ENCODE assay signal across 8 cellular contexts in the genomic region with DNA sequence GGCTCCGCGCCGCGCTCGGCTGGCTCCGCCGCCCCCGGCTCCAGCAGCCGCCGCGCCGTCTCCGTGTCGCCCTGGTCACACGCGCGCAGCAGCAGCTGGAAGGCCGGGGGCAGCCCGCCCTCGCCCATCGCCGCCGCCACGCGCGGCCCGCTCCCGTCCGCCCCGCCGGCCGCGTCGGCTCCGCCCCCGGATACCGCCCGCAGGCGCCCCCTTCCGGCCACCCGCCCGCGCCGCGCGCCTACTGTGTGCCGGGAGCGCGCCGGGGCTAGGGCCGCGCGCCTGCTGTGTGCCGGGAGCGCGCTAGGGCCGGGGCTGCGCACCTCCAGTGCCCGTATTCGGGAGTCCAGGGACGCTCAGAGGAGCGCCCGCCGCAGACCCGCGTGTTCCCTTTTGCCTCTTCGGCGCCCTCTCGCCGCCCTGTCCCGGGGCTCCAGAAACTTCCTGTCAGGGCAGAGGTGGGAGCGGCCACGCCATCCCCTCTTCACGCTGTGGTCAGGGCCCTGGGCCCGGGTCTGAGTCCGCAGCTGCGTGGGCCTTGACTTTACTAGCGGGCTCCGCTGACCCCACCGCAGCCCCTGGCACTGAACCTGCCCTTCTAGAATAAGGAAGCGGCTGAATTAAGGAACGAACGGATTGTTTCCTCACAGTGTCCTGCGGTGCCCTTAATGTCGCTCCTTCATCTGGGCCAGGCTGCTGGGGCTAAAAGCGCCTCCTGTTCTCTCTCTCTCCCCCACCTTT. TPM values are rescaled to one million over a fixed set of nuclear protein-coding genes. Genes with fewer than 3 reads are reported as not detected.
A peak's percentile ranks its signal among the peaks of the same experiment; 100 is the strongest.
DNase-seq lines count a peak whose midpoint lies in the region; ATAC-seq and TF ChIP-seq lines count a peak whose summit lies in the region.

A gene (minus strand): TSS at position 192 of the 738 bp plus-strand sequence. CDS start 64 bp downstream, at position 128.

- intact Hi-C loops in dorsolateral prefrontal cortex (cut with DNase I) (loop anchor here (5.0 to 10.0 kb wide), 4 partner anchors 308 to 1026 kb away; a partner anchor contains a TSS), lower leg skin (cut with DNase I; ENCODE audit: low total_unique reads) (no loop called here)

- peak; percentile 81 for ATAC-seq in HG02973 (IDR thresholded peaks at IDR 0.05; ENCODE audit: unreplicated experiment)

- peak within 1 kb of the TSS; percentile 49 to 88 (median 78) for H3K4me3 ChIP-seq in dorsolateral prefrontal cortex
- peak within 1 kb of the TSS; percentile 45 for H3K4me3 ChIP-seq in lower leg skin (ENCODE audit: low read depth, poor library complexity, severe bottlenecking)

- TF ChIP-seq POLR2A in GM15510 (IDR thresholded peaks at IDR 0.05; ENCODE audit: borderline replicate concordance, extremely low read depth, insufficient read length) (peak; percentile 36), lower leg skin (IDR thresholded peaks at IDR 0.05) (no peak)

- no peaks in the 10 kb centered on the region for H3K27me3 ChIP-seq in dorsolateral prefrontal cortex

- 0 out of 2 replicates have a peak within 1 kb of the TSS, but pooled peaks have one; percentile 33 for H3K27ac ChIP-seq in 22Rv1
- peak within 1 kb of the TSS; percentile 56 to 97 (median 90) for H3K27ac ChIP-seq in dorsolateral prefrontal cortex

- 6 to 18% methylated on average over 20 to 43 of the region's 86 CpGs for WGBS in lower leg skin, 2 donors

- DNase-seq in NCI-H345 (lab: John Stamatoyannopoulos, UW) (peak; percentile 85), dorsolateral prefrontal cortex (peak; percentile 60 to 91 (median 76)), lower leg skin (ENCODE audit: low spot score in 2 of 2) (peak in 1 of 2 donors; percentile 94)
- peak; percentile 71 to 72 for DNase-seq in activated CD4-positive, alpha-beta T cell treated with anti-CD3 and anti-CD28 coated beads, Interleukin-2, amount 50 U/mL, for 4 hours
- peak; percentile 75 to 89 for DNase-seq in stimulated activated CD4-positive, alpha-beta T cell treated with anti-CD3 and anti-CD28 coated beads, Interleukin-4, amount 100 ng/mL, for 4 hours

- peak; percentile 90 for TF ChIP-seq CTCF in 22Rv1 (IDR thresholded peaks at IDR 0.05)
- peak in 53 of 56 donors; percentile 22 to 75 (median 49) for TF ChIP-seq CTCF in dorsolateral prefrontal cortex (IDR thresholded peaks at IDR 0.05 in 54 of 56, conservative IDR thresholded peaks at IDR 0.05 in 2 of 56; ENCODE audit: low read depth in 1 of 56, partially characterized antibody in 56 of 56)
- no peak for TF ChIP-seq CTCF in lower leg skin (IDR thresholded peaks at IDR 0.05)

RNA-seq across cellular contexts. Expression of the gene that starts here (rescaled TPM):
- total RNA-seq in dorsolateral prefrontal cortex = 10 to 100 TPM; 21.8 to 47.3 (median 33.7) TPM
- total RNA-seq in lower leg skin = 10 to 100 TPM; 11.3 to 28.0 (median 19.1) TPM

Comparison
In these comparisons a context has a peak if more than half of its experiments do, and no peak if none do; other contexts are left out.
1. CTCF ChIP-seq: peak in 22Rv1 (single experiment) and dorsolateral prefrontal cortex (53 of 56); none in lower leg skin (0 of 3).